Comparison of ENCODE assay signal across 8 cellular contexts in genomic region chr12:15856097-15856982, GRCh38. TPM values are rescaled to one million over a fixed set of nuclear protein-coding genes. Genes with fewer than 3 reads are reported as not detected.
A peak's percentile ranks its signal among the peaks of the same experiment; 100 is the strongest.
DNase-seq lines count a peak whose midpoint lies in the region; ATAC-seq, FAIRE-seq and TF ChIP-seq lines count a peak whose summit lies in the region.

No MANE protein-coding gene starts in this region.

- H3K9me2 ChIP-seq in Karpas-422 (replicated peaks; ENCODE audit: insufficient read depth, low read length) = no peaks in the 10 kb centered on the region
- no peaks in the 10 kb centered on the region for H3K9me2 ChIP-seq in SK-N-SH

- TF ChIP-seq RAD21 in SK-N-SH (IDR thresholded peaks at IDR 0.05; ENCODE audit: low read length) = peak; percentile 94

- no peak overlapping the region for H3K9ac ChIP-seq in Karpas-422 (ENCODE audit: low read length)
- H3K9ac ChIP-seq in SK-N-SH = peak overlapping the region; percentile 18; the same call in 1 of the 2 replicates
- H3K9ac ChIP-seq in subcutaneous abdominal adipose tissue (ENCODE audit: low read length in 5 of 5) = peak overlapping the region in 2 of 5 donors; percentile 35

- peaks cover 7% of the 10 kb centered on the region for H3F3A ChIP-seq in SK-N-SH (replicated peaks; ENCODE audit: insufficient read depth)

- H2AFZ ChIP-seq in Karpas-422 (ENCODE audit: low read length) (no peak overlapping the region), SK-N-SH (ENCODE audit: low read depth) (peak overlapping the region; percentile 64; the same call in 1 of the 2 replicates)

- in situ Hi-C loops in ACHN (cut with HindIII; ENCODE audit: low pct_ligation_motif_present, low pct_unique_long_range_greater_than_20kb, low sequenced_read_pairs) = no loop called here

- no peaks in the 10 kb centered on the region for H3K27me3 ChIP-seq in Karpas-422 (ENCODE audit: low read length)
- no peaks in the 10 kb centered on the region for H3K27me3 ChIP-seq in SK-N-SH (ENCODE audit: insufficient read depth)
- no peaks in the 10 kb centered on the region for H3K27me3 ChIP-seq in subcutaneous abdominal adipose tissue (ENCODE audit: control insufficient read depth in 5 of 5, insufficient read depth in 4 of 5, low read length in 5 of 5)

- H3K9me3 ChIP-seq in Karpas-422 (ENCODE audit: low read length) (no peaks in the 10 kb centered on the region), SK-N-SH (no peaks in the 10 kb centered on the region), subcutaneous abdominal adipose tissue (ENCODE audit: control insufficient read depth in 5 of 5, low read length in 5 of 5) (no peaks in the 10 kb centered on the region)

- CTCF ChIA-PET in SK-N-SH (lab: Yijun Ruan, JAX) = interaction anchor here (0.6 to 5.6 kb wide), 23 partner anchors 9 to 636 kb away, joined by 3 to 98 read pairs (median 3); partner anchors contain the start of gene RERG

- peak; percentile 84 for DNase-seq in ACHN
- peak; percentile 85 for DNase-seq in Karpas-422
- DNase-seq in SK-N-SH = no peak
- DNase-seq in cerebellar cortex (ENCODE audit: low spot score) = peak; percentile 77
- DNase-seq in left kidney (ENCODE audit: low read depth, low spot score) = peak; percentile 79

- H3K36me3 ChIP-seq in Karpas-422 (ENCODE audit: insufficient read depth, low read length) (no peaks in the 10 kb centered on the region), SK-N-SH (replicated peaks in 1 of 2; ENCODE audit: control insufficient read depth in 1 of 2, insufficient read depth in 2 of 2, low read length in 1 of 2) (no peaks in the 10 kb centered on the region), subcutaneous abdominal adipose tissue (ENCODE audit: control insufficient read depth in 5 of 5, insufficient read depth in 5 of 5, low read length in 5 of 5) (no peaks in the 10 kb centered on the region)

- H3K4me2 ChIP-seq in Karpas-422 (ENCODE audit: low read depth, low read length, poor library complexity, severe bottlenecking) = no peak overlapping the region
- H3K4me2 ChIP-seq in SK-N-SH = peak overlapping the region; percentile 63

- WGBS in SK-N-SH (ENCODE audit: low lambda C conversion rate) = 19% methylated on average over 8 of the region's 8 CpGs

- peak; percentile 86 for TF ChIP-seq CTCF in SK-N-SH (IDR thresholded peaks at IDR 0.05)

- FAIRE-seq in G401.6 (lab: Jason Lieb, UNC) = peak; percentile 97

- H3K27ac ChIP-seq in Karpas-422 (ENCODE audit: low read length) (no peak overlapping the region), SK-N-SH (ENCODE audit: low read depth in 2 of 2, low read length in 1 of 2) (peak overlapping the region in 1 of 2 experiments; percentile 49; a peak in 2 of 4 replicates), subcutaneous abdominal adipose tissue (ENCODE audit: low read depth, low read length) (peak overlapping the region; percentile 55)

- H3K79me2 ChIP-seq in Karpas-422 (ENCODE audit: low read length) = no peaks in the 10 kb centered on the region
- H3K79me2 ChIP-seq in SK-N-SH (ENCODE audit: insufficient read depth) = no peaks in the 10 kb centered on the region

- POLR2A ChIA-PET in SK-N-SH (lab: Yijun Ruan, JAX) = no interaction called here

- TF ChIP-seq EP300 in SK-N-SH (IDR thresholded peaks at IDR 0.05; ENCODE audit: borderline replicate concordance in 1 of 2, low read depth in 1 of 2, low read length in 1 of 2) = no peak

- ATAC-seq in GM21825 (IDR thresholded peaks at IDR 0.05; ENCODE audit: unreplicated experiment) = no peak

- H3K4me1 ChIP-seq in Karpas-422 (ENCODE audit: low read length) (no peaks in the 10 kb centered on the region), SK-N-SH (ENCODE audit: control insufficient read depth in 1 of 2, insufficient read depth in 2 of 2, low read depth in 1 of 2, low read length in 1 of 2) (peaks cover 0 to 9% of the 10 kb centered on the region in 2 experiments; a peak in 1 of 4 replicates), subcutaneous abdominal adipose tissue (ENCODE audit: control insufficient read depth in 5 of 5, insufficient read depth in 5 of 5, low read length in 5 of 5) (peaks cover 0 to 33% (median 16%) of the 10 kb centered on the region in 5 donors)

- H4K20me1 ChIP-seq in Karpas-422 (ENCODE audit: insufficient read depth, low read depth, low read length) (no peaks in the 10 kb centered on the region), SK-N-SH (ENCODE audit: insufficient read depth) (no peaks in the 10 kb centered on the region)

- H3K4me3 ChIP-seq in Karpas-422 (ENCODE audit: low read length) = no peak overlapping the region
- no peak overlapping the region for H3K4me3 ChIP-seq in SK-N-SH (ENCODE audit: low read depth in 2 of 2, low read length in 1 of 2)
- H3K4me3 ChIP-seq in subcutaneous abdominal adipose tissue (ENCODE audit: low read depth in 1 of 5, low read length in 5 of 5) = no peak overlapping the region

TF ChIP-seq in SK-N-SH, 30 proteins besides CTCF, POLR2A, EP300 and RAD21:
- peak; percentile 92 for TF ChIP-seq SMC3 (IDR thresholded peaks at IDR 0.05; ENCODE audit: low read depth, low read length)
- no peak for TF ChIP-seq IRF3 (IDR thresholded peaks at IDR 0.05; ENCODE audit: low read depth, low read length)

RNA-seq across cellular contexts. Expression of gene STRAP, which starts 25.8 kb away (rescaled TPM):
- total RNA-seq in Karpas-422 (2014; rRNA removed; shearing (Covaris generic); ENCODE audit: low replicate concordance) = 47.5 and 89.3 TPM in 2 replicates
- polyA plus RNA-seq in SK-N-SH (2012; rRNA removed) = 85.6 and 108 TPM in 2 replicates
- polyA plus RNA-seq in SK-N-SH (2012; cell fraction: cytosol; rRNA removed) = 113 and 145 TPM in 2 replicates
- polyA plus RNA-seq in SK-N-SH (2012; cell fraction: nucleus; rRNA removed) = 27.7 and 44.7 TPM in 2 replicates

RNA-seq across cellular contexts. Expression of gene DERA, which starts 54.8 kb away (rescaled TPM):
- total RNA-seq in Karpas-422 (2014; rRNA removed; shearing (Covaris generic); ENCODE audit: low replicate concordance) = 9.7 and 11.1 TPM in 2 replicates
- 16.6 and 20.0 TPM in 2 replicates for polyA plus RNA-seq in SK-N-SH (2012; rRNA removed)
- 24.8 and 29.8 TPM in 2 replicates for polyA plus RNA-seq in SK-N-SH (2012; cell fraction: cytosol; rRNA removed)
- 7.3 and 13.3 TPM in 2 replicates for polyA plus RNA-seq in SK-N-SH (2012; cell fraction: nucleus; rRNA removed)
